Comparison of ENCODE assay signal across 16 cellular contexts in genomic region chr17:81812571-81813370, GRCh38. TPM values are rescaled to one million over a fixed set of nuclear protein-coding genes. Genes with fewer than 3 reads are reported as not detected.
DNase-seq lines count a peak whose midpoint lies in the region; ATAC-seq and TF ChIP-seq lines count a peak whose summit lies in the region.
"Had no signal": no experiment of that assay in that cellular context is flagged by ENCODE, and none has a peak within 500 bp of the region (broad histone marks: within the 10 kb centered on the region; RNA-seq: fewer than 3 reads in every experiment).

No MANE protein-coding gene starts in this region.

- no peaks in the 10 kb centered on the region for H3K9me2 ChIP-seq in SK-N-SH

- H3K36me3 ChIP-seq in SK-N-SH (replicated peaks in 1 of 2; ENCODE audit: control insufficient read depth in 1 of 2, insufficient read depth in 2 of 2, low read length in 1 of 2), result no peaks in the 10 kb centered on the region
- no peaks in the 10 kb centered on the region for H3K36me3 ChIP-seq in mesenchymal stem cell (ENCODE audit: control insufficient read depth in 1 of 2, insufficient read depth in 2 of 2, low read depth in 1 of 2, low read length in 2 of 2)
- H3K36me3 ChIP-seq in adrenal gland (replicated peaks in 1 of 2), result no peaks in the 10 kb centered on the region

- ATAC-seq in SK-N-SH treated with all-trans-retinoic acid at 6 μM for 48 hours, result no peak
- no peak for ATAC-seq in GM19035 (IDR thresholded peaks at IDR 0.05; ENCODE audit: unreplicated experiment)

- H3K9me3 ChIP-seq in SK-N-SH, result no peaks in the 10 kb centered on the region
- no peaks in the 10 kb centered on the region for H3K9me3 ChIP-seq in mesenchymal stem cell (ENCODE audit: control insufficient read depth, low read length)
- H3K9me3 ChIP-seq in adrenal gland (replicated peaks in 1 of 3), result no peaks in the 10 kb centered on the region

- H3K27me3 ChIP-seq in SK-N-SH (ENCODE audit: insufficient read depth) (peaks cover 33% of the 10 kb centered on the region), mesenchymal stem cell (ENCODE audit: control insufficient read depth in 1 of 2, insufficient read depth in 1 of 2, low read length in 2 of 2) (peaks cover 18 to 78% of the 10 kb centered on the region in 2 experiments), adrenal gland (peaks cover 7% of the 10 kb centered on the region)

- no peak for TF ChIP-seq RAD21 in SK-N-SH (IDR thresholded peaks at IDR 0.05; ENCODE audit: low read length)

- H3K9ac ChIP-seq in SK-N-SH, result no peak overlapping the region
- H3K9ac ChIP-seq in mesenchymal stem cell (ENCODE audit: low read length), result no peak overlapping the region
- H3K9ac ChIP-seq: GM23248 had no signal

- no peak overlapping the region for H3K18ac ChIP-seq in mesenchymal stem cell (ENCODE audit: low read depth in 1 of 2, low read length in 2 of 2)

- H2BK15ac ChIP-seq in mesenchymal stem cell (ENCODE audit: low read depth, poor library complexity, severe bottlenecking), result no peak overlapping the region

- H3K79me2 ChIP-seq in SK-N-SH (ENCODE audit: insufficient read depth), result no peaks in the 10 kb centered on the region

- H3K27ac ChIP-seq in SK-N-SH (ENCODE audit: low read depth in 2 of 2, low read length in 1 of 2) (0 out of 4 replicates have a peak overlapping the region, but pooled peaks of 1 of the 2 experiments have one; percentile 17), VCaP (peak overlapping the region; percentile 26; the same call in 1 of the 2 replicates), mesenchymal stem cell (ENCODE audit: low read length, poor library complexity, severe bottlenecking) (no peak overlapping the region), adrenal gland (no peak overlapping the region)
- H3K27ac ChIP-seq: 22Rv1, GM23248 had no signal

- no peak overlapping the region for H3K4ac ChIP-seq in mesenchymal stem cell (ENCODE audit: low read depth in 1 of 2, low read length in 2 of 2)

- H3K23ac ChIP-seq in mesenchymal stem cell (ENCODE audit: low read length in 2 of 2), result no peak overlapping the region

- no peak overlapping the region for H3K14ac ChIP-seq in mesenchymal stem cell (ENCODE audit: low read length in 2 of 2)

- no peak overlapping the region for H2BK12ac ChIP-seq in mesenchymal stem cell (ENCODE audit: low read length in 2 of 2)

- CTCF ChIA-PET in SK-N-SH (lab: Yijun Ruan, JAX), result interaction anchor here (0.7 to 2.2 kb wide), 11 partner anchors 9 to 81 kb away, joined by 3 to 10 read pairs (median 3); partner anchors contain the start of gene MCRIP1

- H4K20me1 ChIP-seq in SK-N-SH (ENCODE audit: insufficient read depth), result no peaks in the 10 kb centered on the region

- no peak overlapping the region for H2AK5ac ChIP-seq in mesenchymal stem cell (ENCODE audit: low read length, severe bottlenecking)

- no peak overlapping the region for H4K8ac ChIP-seq in mesenchymal stem cell (ENCODE audit: low read length)

- WGBS in SK-N-SH (ENCODE audit: low lambda C conversion rate), result 69% methylated on average over 39 of the region's 45 CpGs
- 88% methylated on average over 44 of the region's 45 CpGs for WGBS in mesenchymal stem cell
- WGBS in adrenal gland, 4 donors, result 78 to 84% (median 81%) methylated on average over 13 to 45 of the region's 45 CpGs

- POLR2A ChIA-PET in SK-N-SH (lab: Yijun Ruan, JAX), result no interaction called here

- intact Hi-C loops in adrenal gland (cut with DNase I), result no loop called here

- TF ChIP-seq POLR2A in adrenal gland (IDR thresholded peaks at IDR 0.05), result no peak

- no peak overlapping the region for H2BK5ac ChIP-seq in mesenchymal stem cell (ENCODE audit: low read depth, low read length, poor library complexity, severe bottlenecking)

- peak overlapping the region; percentile 18 for H4K91ac ChIP-seq in mesenchymal stem cell (ENCODE audit: low read length)

- no peaks in the 10 kb centered on the region for H3K79me1 ChIP-seq in mesenchymal stem cell (replicated peaks; ENCODE audit: low read length, poor library complexity, severe bottlenecking)

- TF ChIP-seq CTCF in SK-N-SH (IDR thresholded peaks at IDR 0.05) (no peak), VCaP (conservative IDR thresholded peaks at IDR 0.05) (no peak), adrenal gland (IDR thresholded peaks at IDR 0.05) (no peak)

- DNase-seq in SK-N-SH (peak; percentile 77), mesenchymal stem cell (no peak), adrenal gland (no peak)
- no peak for DNase-seq in activated CD8-positive, alpha-beta memory T cell treated with anti-CD3 and anti-CD28 coated beads for 24 hours
- DNase-seq: CD4-positive, CD25-positive, alpha-beta regulatory T cell; DMS53; GF-D8; GM23248; H9 had no signal

- H2AFZ ChIP-seq in SK-N-SH (ENCODE audit: low read depth) (no peak overlapping the region), mesenchymal stem cell (ENCODE audit: low read depth, low read length) (no peak overlapping the region)
- H2AFZ ChIP-seq: GM23248 had no signal

- H3F3A ChIP-seq in SK-N-SH (replicated peaks; ENCODE audit: insufficient read depth), result no peaks in the 10 kb centered on the region

- H3K4me3 ChIP-seq in SK-N-SH (ENCODE audit: low read depth in 2 of 2, low read length in 1 of 2) (no peak overlapping the region), mesenchymal stem cell (ENCODE audit: insufficient read depth in 1 of 2, low read depth in 1 of 2, low read length in 2 of 2) (peak overlapping the region in 1 of 2 experiments; percentile 2), adrenal gland (no peak overlapping the region)
- H3K4me3 ChIP-seq: GM23248 had no signal

- no peak overlapping the region for H2BK120ac ChIP-seq in mesenchymal stem cell (ENCODE audit: low read depth, low read length)

- H3K4me2 ChIP-seq in SK-N-SH (no peak overlapping the region), mesenchymal stem cell (ENCODE audit: low read length, poor library complexity, severe bottlenecking) (no peak overlapping the region)

- no peak for TF ChIP-seq EP300 in SK-N-SH (IDR thresholded peaks at IDR 0.05; ENCODE audit: borderline replicate concordance in 1 of 2, low read depth in 1 of 2, low read length in 1 of 2)

- peaks cover 0 to 38% of the 10 kb centered on the region in 2 experiments; a peak in 1 of 4 replicates for H3K4me1 ChIP-seq in SK-N-SH (ENCODE audit: control insufficient read depth in 1 of 2, insufficient read depth in 2 of 2, low read depth in 1 of 2, low read length in 1 of 2)
- peaks cover 10% of the 10 kb centered on the region for H3K4me1 ChIP-seq in mesenchymal stem cell (ENCODE audit: control insufficient read depth, insufficient read depth, low read depth, low read length)
- no peaks in the 10 kb centered on the region for H3K4me1 ChIP-seq in adrenal gland (replicated peaks in 1 of 2)

TF ChIP-seq in SK-N-SH, 30 proteins besides CTCF, POLR2A, EP300 and RAD21:
- TF ChIP-seq NFIC (IDR thresholded peaks at IDR 0.05; ENCODE audit: borderline replicate concordance) (no peak), POLR2AphosphoS5 (IDR thresholded peaks at IDR 0.05; ENCODE audit: low read depth, low read length) (no peak), ELF1 (IDR thresholded peaks at IDR 0.05) (no peak), RXRA (IDR thresholded peaks at IDR 0.05; ENCODE audit: borderline replicate concordance, low read depth) (no peak), FOSL2 (IDR thresholded peaks at IDR 0.05; ENCODE audit: borderline replicate concordance, low read depth) (no peak)

RNA-seq across cellular contexts. Expression of gene GCGR, which starts 8.8 kb away (rescaled TPM):
- polyA plus RNA-seq in SK-N-SH (2012; rRNA removed) (not detected in 2 replicates), adrenal gland (10 to 100 TPM in 1 of 3 donors, 1 to 10 TPM in 1, under 1 TPM in 1; 0.29 to 48.7 (median 4.1) TPM)
- not detected in 2 replicates for polyA plus RNA-seq in SK-N-SH (2012; cell fraction: cytosol; rRNA removed)
- polyA plus RNA-seq in SK-N-SH (2012; cell fraction: nucleus; rRNA removed), result 0.02 and 0.15 TPM in 2 replicates
- not detected for polyA plus RNA-seq in mesenchymal stem cell (2013, experiment 1 of 2)
- 0.03 TPM for polyA plus RNA-seq in mesenchymal stem cell (2013, experiment 2 of 2)
- total RNA-seq in adrenal gland, result 1 to 10 TPM in 3 of 8 donors, under 1 TPM in 2, not detected in 3; 0.11 to 2.9 (median 2.1) TPM
- total RNA-seq: A673; CD4-positive, CD25-positive, alpha-beta regulatory T cell; GM23248; HT1080 had no signal
- polyA plus RNA-seq: BJ; CD4-positive, CD25-positive, alpha-beta regulatory T cell; GM23248 had no signal

RNA-seq across cellular contexts. Expression of gene MCRIP1, which starts 20.3 kb away (rescaled TPM):
- polyA plus RNA-seq in SK-N-SH (2012; rRNA removed), result 120 and 156 TPM in 2 replicates
- 65.6 and 105 TPM in 2 replicates for polyA plus RNA-seq in SK-N-SH (2012; cell fraction: cytosol; rRNA removed)
- polyA plus RNA-seq in SK-N-SH (2012; cell fraction: nucleus; rRNA removed), result 167 and 258 TPM in 2 replicates
- polyA plus RNA-seq in mesenchymal stem cell (2013, experiment 1 of 2), result 134 TPM
- 132 TPM for polyA plus RNA-seq in mesenchymal stem cell (2013, experiment 2 of 2)
- total RNA-seq in adrenal gland, result 100 to 1,000 TPM in 1 of 8 donors, 10 to 100 TPM in 7; 63.5 to 115 (median 77.4) TPM
- polyA plus RNA-seq in adrenal gland, result 100 to 1,000 TPM in 2 of 3 donors, 1 to 10 TPM in 1; 5.0 to 248 (median 144) TPM

RNA-seq across cellular contexts. Expression of gene PPP1R27, which starts 22.1 kb away (rescaled TPM):
- 0.07 and 0.16 TPM in 2 replicates for polyA plus RNA-seq in SK-N-SH (2012; rRNA removed)
- polyA plus RNA-seq in SK-N-SH (2012; cell fraction: cytosol; rRNA removed), result 0.01 TPM in 1 of 2 replicates, not detected in the other
- polyA plus RNA-seq in SK-N-SH (2012; cell fraction: nucleus; rRNA removed), result 0.19 and 0.23 TPM in 2 replicates
- polyA plus RNA-seq in mesenchymal stem cell (2013, experiment 1 of 2), result 0.11 TPM
- 0.12 TPM for polyA plus RNA-seq in mesenchymal stem cell (2013, experiment 2 of 2)
- under 1 TPM in 2 of 8 donors, not detected in 6; 0.46 to 0.92 TPM for total RNA-seq in adrenal gland
- polyA plus RNA-seq in adrenal gland, result 1 to 10 TPM in 2 of 3 donors, under 1 TPM in 1; 0.22 to 3.1 (median 2.6) TPM
- total RNA-seq: A673; CD4-positive, CD25-positive, alpha-beta regulatory T cell; GM23248 had no signal
- polyA plus RNA-seq: BJ; CD4-positive, CD25-positive, alpha-beta regulatory T cell; GM23248 had no signal

RNA-seq across cellular contexts. Expression of gene P4HB, which starts 47.6 kb away (rescaled TPM):
- polyA plus RNA-seq in SK-N-SH (2012; rRNA removed) (112 and 165 TPM in 2 replicates), adrenal gland (1,000 to 10,000 TPM in 1 of 3 donors, 100 to 1,000 TPM in 2; 546 to 2,717 (median 747) TPM)
- polyA plus RNA-seq in SK-N-SH (2012; cell fraction: cytosol; rRNA removed), result 240 and 314 TPM in 2 replicates
- 212 and 321 TPM in 2 replicates for polyA plus RNA-seq in SK-N-SH (2012; cell fraction: nucleus; rRNA removed)
- 1,896 TPM for polyA plus RNA-seq in mesenchymal stem cell (2013, experiment 1 of 2)
- 1,944 TPM for polyA plus RNA-seq in mesenchymal stem cell (2013, experiment 2 of 2)
- total RNA-seq in adrenal gland, result 1,000 to 10,000 TPM in 5 of 8 donors, 100 to 1,000 TPM in 3; 583 to 2,018 (median 1,149) TPM

RNA-seq across cellular contexts. Expression of gene ARHGDIA, which starts 58.4 kb away (rescaled TPM):
- polyA plus RNA-seq in SK-N-SH (2012; rRNA removed) (184 and 385 TPM in 2 replicates), adrenal gland (100 to 1,000 TPM; 180 to 324 (median 250) TPM)
- polyA plus RNA-seq in SK-N-SH (2012; cell fraction: cytosol; rRNA removed), result 158 and 279 TPM in 2 replicates
- 650 and 681 TPM in 2 replicates for polyA plus RNA-seq in SK-N-SH (2012; cell fraction: nucleus; rRNA removed)
- polyA plus RNA-seq in mesenchymal stem cell (2013, experiment 1 of 2), result 494 TPM
- polyA plus RNA-seq in mesenchymal stem cell (2013, experiment 2 of 2), result 496 TPM
- 100 to 1,000 TPM; 134 to 491 (median 236) TPM for total RNA-seq in adrenal gland
